ENCODE assay signal across 8 cellular contexts in the genomic region with DNA sequence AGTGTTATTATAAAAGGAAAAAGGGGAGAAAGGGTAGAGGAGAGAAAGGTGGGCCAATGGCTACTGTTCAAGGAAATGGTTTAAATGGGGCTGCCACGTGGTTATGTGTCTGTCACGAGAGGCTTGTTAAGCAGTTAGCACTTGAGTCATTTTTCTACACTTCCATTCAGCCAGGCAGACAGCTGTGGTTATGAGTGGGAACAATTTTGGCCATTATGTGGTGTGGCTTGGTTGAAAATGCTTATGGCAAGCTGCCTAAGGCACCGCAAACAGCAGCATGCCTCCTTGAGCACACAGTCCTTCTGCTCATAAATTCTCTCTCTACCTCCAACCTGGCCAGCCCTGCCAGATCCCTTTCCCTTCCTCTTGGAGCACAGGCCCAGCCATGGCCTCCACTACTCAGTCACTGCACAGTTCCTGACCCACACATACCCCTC. TPM values are rescaled to one million over a fixed set of nuclear protein-coding genes. Genes with fewer than 3 reads are reported as not detected.
DNase-seq lines count a peak whose midpoint lies in the region; ATAC-seq and TF ChIP-seq lines count a peak whose summit lies in the region.

No MANE protein-coding gene starts in this region.

- H3K4me1 ChIP-seq in testis: peaks cover 14% of the 10 kb centered on the region

- H3K9me3 Mint-ChIP-seq in immature natural killer cell: no peaks in the 10 kb centered on the region

- peak overlapping the region; percentile 38 to 72 (median 58) for H3K4me3 Mint-ChIP-seq in immature natural killer cell

- no peaks in the 10 kb centered on the region for H3K9me3 ChIP-seq in testis

- H3K27ac Mint-ChIP-seq in immature natural killer cell: peak overlapping the region; percentile 82 to 94 (median 90)

- no peaks in the 10 kb centered on the region for H3K36me3 ChIP-seq in testis (ENCODE audit: low read depth, missing control alignments)

- peak; percentile 73 for DNase-seq in COLO829 (ENCODE audit: low spot score)
- DNase-seq in RKO (ENCODE audit: low spot score): peak; percentile 53
- peak; percentile 73 to 78 (median 77) for DNase-seq in immature natural killer cell
- no peak for DNase-seq in NCI-H2227 treated with DMSO at 0.1 percent for 48 hours (lab: John Stamatoyannopoulos, UW)
- no peak for DNase-seq in NCI-H2171 (lab: John Stamatoyannopoulos, UW)
- DNase-seq in testis: no peak
- no peak for DNase-seq in ureter (ENCODE audit: low spot score)

- peaks cover 6 to 29% (median 15%) of the 10 kb centered on the region in 3 donors for H3K36me3 Mint-ChIP-seq in immature natural killer cell

- H3K27me3 Mint-ChIP-seq in immature natural killer cell (ENCODE audit: low read depth in 3 of 3): peaks cover 7 to 19% (median 19%) of the 10 kb centered on the region in 3 donors

- intact Hi-C loops in testis (cut with DNase I; ENCODE audit: low total_unique reads): no loop called here

- no peak for TF ChIP-seq POLR2A in testis (IDR thresholded peaks at IDR 0.05)

- WGBS in testis, 2 donors: 74 to 86% methylated on average over 3 of the region's 3 CpGs

- H3K4me1 Mint-ChIP-seq in immature natural killer cell: peaks cover 38 to 41% of the 10 kb centered on the region in 2 donors

- TF ChIP-seq CTCF in testis (IDR thresholded peaks at IDR 0.05): no peak

- ATAC-seq in GM19351 (IDR thresholded peaks at IDR 0.05; ENCODE audit: unreplicated experiment): peak; percentile 33

- H3K27ac ChIP-seq in testis: no peak overlapping the region

- no peak overlapping the region for H3K4me3 ChIP-seq in testis

- no peaks in the 10 kb centered on the region for H3K27me3 ChIP-seq in testis

RNA-seq across cellular contexts. Expression of a gene that starts 3.2 kb away (rescaled TPM):
- polyA plus RNA-seq in immature natural killer cell (10 to 100 TPM; 50.6 to 70.3 (median 55.5) TPM), testis (ENCODE audit: insufficient read depth, low read depth, low replicate concordance) (57.8 TPM)
- total RNA-seq in testis (10 to 100 TPM; 61.4 to 78.4 TPM), ureter (72.6 TPM)

RNA-seq across cellular contexts. Expression of a gene that starts 15.9 kb away (rescaled TPM):
- polyA plus RNA-seq in immature natural killer cell (not detected), testis (ENCODE audit: insufficient read depth, low read depth, low replicate concordance) (not detected)
- total RNA-seq in testis (under 1 TPM; 0.31 TPM), ureter (not detected)

RNA-seq across cellular contexts. Expression of a gene that starts 36.7 kb away (rescaled TPM):
- polyA plus RNA-seq in immature natural killer cell (10 to 100 TPM; 25.4 to 49.1 (median 27.6) TPM), testis (ENCODE audit: insufficient read depth, low read depth, low replicate concordance) (67.5 TPM)
- total RNA-seq in testis (10 to 100 TPM; 78.4 to 78.8 TPM), ureter (71.5 TPM)

RNA-seq across cellular contexts. Expression of a gene that starts 50.5 kb away (rescaled TPM):
- polyA plus RNA-seq in immature natural killer cell (10 to 100 TPM; 43.1 to 80.9 (median 49.2) TPM), testis (ENCODE audit: insufficient read depth, low read depth, low replicate concordance) (142 TPM)
- total RNA-seq in testis (100 to 1,000 TPM; 185 to 207 TPM), ureter (180 TPM)

Comparison
In these comparisons a context has a peak if more than half of its experiments do, and no peak if none do; other contexts are left out.
1. DNase-seq: peak in COLO829 (single experiment), RKO (single experiment) and immature natural killer cell (3 of 3); none in NCI-H2227 treated with DMSO at 0.1 percent for 48 hours (single experiment), NCI-H2171 (single experiment), testis (single experiment) and ureter (single experiment).